ENCODE assay signal across 10 cellular contexts in genomic region chr5:149999359-149999758, GRCh38. TPM values are rescaled to one million over a fixed set of nuclear protein-coding genes. Genes with fewer than 3 reads are reported as not detected.
DNase-seq lines count a peak whose midpoint lies in the region; ATAC-seq and TF ChIP-seq lines count a peak whose summit lies in the region.
"Had no signal": no experiment of that assay in that cellular context is flagged by ENCODE, and none has a peak within 500 bp of the region (broad histone marks: within the 10 kb centered on the region; RNA-seq: fewer than 3 reads in every experiment).

No MANE protein-coding gene starts in this region.

- H3K4me2 ChIP-seq in Loucy (ENCODE audit: low read depth, low read length, poor library complexity, severe bottlenecking), result peak overlapping the region; percentile 95

- no peak overlapping the region for H2AFZ ChIP-seq in Loucy (ENCODE audit: low read length)

- H3K79me2 ChIP-seq in Loucy (ENCODE audit: insufficient read depth, low read length), result peaks cover 44% of the 10 kb centered on the region

- no peaks in the 10 kb centered on the region for H3K9me3 Mint-ChIP-seq in nephron

- no peaks in the 10 kb centered on the region for H3K9me3 ChIP-seq in Loucy (ENCODE audit: insufficient read depth, low read depth, low read length)
- no peaks in the 10 kb centered on the region for H3K9me3 ChIP-seq in colonic mucosa

- H3K9ac ChIP-seq in Loucy (ENCODE audit: low read depth, low read length, poor library complexity, severe bottlenecking) (peak overlapping the region; percentile 89), colonic mucosa (ENCODE audit: low read depth in 2 of 2, low read length in 2 of 2) (peak overlapping the region; percentile 82 to 98)

- DNase-seq in colonic mucosa, result no peak
- no peak for DNase-seq in NCI-H2029 (lab: John Stamatoyannopoulos, UW)
- no peak for DNase-seq in posterior cingulate gyrus
- DNase-seq: NCI-H446 treated with DMSO at 0.1 percent for 48 hours had no signal

- H3K27me3 ChIP-seq in Loucy (ENCODE audit: insufficient read depth, low read length, poor library complexity, severe bottlenecking) (no peaks in the 10 kb centered on the region), colonic mucosa (no peaks in the 10 kb centered on the region)

- peak overlapping the region; percentile 93 to 100 (median 93) for H3K4me3 Mint-ChIP-seq in nephron

- H3F3A ChIP-seq in Loucy (ENCODE audit: low read depth), result no peaks in the 10 kb centered on the region

- H3K36me3 ChIP-seq in Loucy (ENCODE audit: insufficient read depth, low read length) (no peaks in the 10 kb centered on the region), colonic mucosa (no peaks in the 10 kb centered on the region)

- H3K27ac ChIP-seq in C4-2B, result peak overlapping the region; percentile 100; the same call in 1 of the 2 replicates
- no peak overlapping the region for H3K27ac ChIP-seq in colonic mucosa

- H3K4me1 ChIP-seq in Loucy (ENCODE audit: insufficient read depth, low read length, poor library complexity, severe bottlenecking), result peaks cover 28% of the 10 kb centered on the region
- peaks cover 16% of the 10 kb centered on the region for H3K4me1 ChIP-seq in colonic mucosa

- H4K20me1 ChIP-seq in Loucy (ENCODE audit: insufficient read depth, low read length, poor library complexity, severe bottlenecking), result peaks cover 29% of the 10 kb centered on the region

- ATAC-seq in GM21737 (IDR thresholded peaks at IDR 0.05; ENCODE audit: unreplicated experiment) (no peak), HG03039 (IDR thresholded peaks at IDR 0.05; ENCODE audit: unreplicated experiment) (no peak)

- peaks cover 12% of the 10 kb centered on the region for H3K36me3 Mint-ChIP-seq in nephron (ENCODE audit: low read depth)

- intact Hi-C loops in colonic mucosa (cut with DNase I) (no loop called here), posterior cingulate gyrus (cut with DNase I) (no loop called here)

- H3K9me2 ChIP-seq in Loucy (replicated peaks; ENCODE audit: low read depth, low read length), result no peaks in the 10 kb centered on the region

- TF ChIP-seq CTCF in C4-2B (conservative IDR thresholded peaks at IDR 0.05) (no peak), Loucy (conservative IDR thresholded peaks at IDR 0.05; ENCODE audit: low read length) (no peak), colonic mucosa (IDR thresholded peaks at IDR 0.05) (no peak), nephron (IDR thresholded peaks at IDR 0.05; ENCODE audit: unreplicated experiment in 3 of 3) (no peak)

- H3K27me3 Mint-ChIP-seq in nephron (ENCODE audit: low read depth), result no peaks in the 10 kb centered on the region

- peak overlapping the region; percentile 86 for H3K4me3 ChIP-seq in Loucy (ENCODE audit: low read length, poor library complexity, severe bottlenecking)
- peak overlapping the region; percentile 96 for H3K4me3 ChIP-seq in colonic mucosa

- H3K4me1 Mint-ChIP-seq in nephron, result peaks cover 34% of the 10 kb centered on the region

- peak overlapping the region; percentile 90 to 98 (median 91) for H3K27ac Mint-ChIP-seq in nephron

RNA-seq across cellular contexts. Expression of gene TIGD6, which starts 1.1 kb away (rescaled TPM):
- total RNA-seq in colonic mucosa, result 1 to 10 TPM; 3.9 to 4.6 TPM

RNA-seq across cellular contexts. Expression of gene HMGXB3, which starts 1.2 kb away (rescaled TPM):
- 10 to 100 TPM; 21.8 to 40.2 TPM for total RNA-seq in colonic mucosa

RNA-seq across cellular contexts. Expression of gene SLC26A2, which starts 38.8 kb away (rescaled TPM):
- total RNA-seq in colonic mucosa, result 100 to 1,000 TPM; 339 to 770 TPM

RNA-seq across cellular contexts. Expression of gene PDE6A, which starts 54.8 kb away (rescaled TPM):
- total RNA-seq in colonic mucosa, result 1 to 10 TPM; 1.5 to 2.7 TPM
- total RNA-seq: glomerular endothelial cell had no signal
